ENCODE assay signal across 8 cellular contexts in the genomic region with DNA sequence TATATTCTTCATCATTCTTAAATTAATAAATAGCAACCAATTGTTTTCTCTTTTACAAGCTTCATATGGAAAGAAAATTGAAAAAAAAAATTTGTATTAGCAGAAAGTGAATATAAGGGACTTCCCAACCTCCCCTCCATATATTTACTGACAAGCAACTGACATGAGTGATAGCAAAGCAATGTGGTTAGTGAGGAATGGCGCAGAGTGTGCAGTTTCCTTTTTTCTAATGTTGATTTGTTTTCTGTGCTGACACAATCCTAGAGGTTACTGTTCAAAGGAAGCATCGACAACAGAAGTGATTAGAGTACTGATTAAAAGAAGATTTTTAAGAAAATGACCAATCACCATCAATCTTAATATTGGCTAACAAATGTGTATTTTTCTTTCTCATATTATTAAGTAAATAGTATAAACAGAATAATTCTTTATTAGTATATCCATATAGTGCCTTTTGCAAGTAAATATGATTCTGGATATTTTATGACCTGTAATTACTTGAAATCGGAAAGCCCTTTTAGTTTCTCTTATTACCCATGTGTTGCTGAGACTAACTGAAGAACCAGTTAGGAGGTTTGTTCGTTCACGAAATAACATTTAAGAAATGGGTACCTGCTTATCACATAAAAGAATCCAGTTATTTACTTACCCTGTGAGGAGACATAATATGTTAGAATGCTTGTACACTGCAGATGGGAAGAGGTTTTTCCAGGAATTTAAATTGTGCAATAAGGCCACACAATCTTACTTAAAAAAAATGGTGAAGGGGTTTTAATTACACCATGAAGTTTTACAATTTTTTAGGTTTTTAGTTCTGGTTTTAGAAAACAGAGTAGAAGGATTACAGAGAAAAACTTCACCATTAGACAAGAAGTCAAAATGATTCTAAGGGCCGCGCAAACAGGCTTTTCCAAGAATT. TPM values are rescaled to one million over a fixed set of nuclear protein-coding genes. Genes with fewer than 3 reads are reported as not detected.
DNase-seq lines count a peak whose midpoint lies in the region; ATAC-seq, FAIRE-seq and TF ChIP-seq lines count a peak whose summit lies in the region.

No MANE protein-coding gene starts in this region.

- H3K4me3 Mint-ChIP-seq in activated T-helper 2 cell treated with anti-CD3 and anti-CD28 coated beads, Interferon-gamma antibody, Interleukin-2, Interleukin-4, amounts not matched to agents 10 μg/mL and 5 μg/mL and 100 μg/mL, durations not matched to agents 14 hours and 24 hours and 36 hours (ENCODE audit: low read depth) = peak overlapping the region; percentile 99

- peaks cover 32% of the 10 kb centered on the region for H3K36me3 Mint-ChIP-seq in activated T-helper 2 cell treated with anti-CD3 and anti-CD28 coated beads, Interferon-gamma antibody, Interleukin-2, Interleukin-4, amounts not matched to agents 10 μg/mL and 5 μg/mL and 100 μg/mL, durations not matched to agents 14 hours and 24 hours and 36 hours (ENCODE audit: low read depth)

- no peak for TF ChIP-seq POLR2A in thyroid gland (IDR thresholded peaks at IDR 0.05)

- H3K27ac Mint-ChIP-seq in activated T-helper 2 cell treated with anti-CD3 and anti-CD28 coated beads, Interferon-gamma antibody, Interleukin-2, Interleukin-4, amounts not matched to agents 10 μg/mL and 5 μg/mL and 100 μg/mL, durations not matched to agents 14 hours and 24 hours and 36 hours = peak overlapping the region; percentile 98

- intact Hi-C loops in activated T-helper 2 cell treated with anti-CD3 and anti-CD28 coated beads, Interferon-gamma antibody, Interleukin-2, Interleukin-4, amounts not matched to agents 10 μg/mL and 5 μg/mL and 100 μg/mL, durations not matched to agents 14 hours and 24 hours and 36 hours (cut with micrococcal nuclease) = loop anchor here (1.0 to 2.0 kb wide), 7 partner anchors 37 to 511 kb away; a partner anchor contains a TSS
- intact Hi-C loops in kidney (cut with DNase I) = no loop called here
- intact Hi-C loops in thyroid gland (cut with DNase I) = no loop called here
- intact Hi-C loops in left colon (cut with DNase I, micrococcal nuclease) = no loop called here

- peaks cover 52% of the 10 kb centered on the region for H3K4me1 Mint-ChIP-seq in activated T-helper 2 cell treated with anti-CD3 and anti-CD28 coated beads, Interferon-gamma antibody, Interleukin-2, Interleukin-4, amounts not matched to agents 10 μg/mL and 5 μg/mL and 100 μg/mL, durations not matched to agents 14 hours and 24 hours and 36 hours (ENCODE audit: low read depth)

- H3K27me3 Mint-ChIP-seq in activated T-helper 2 cell treated with anti-CD3 and anti-CD28 coated beads, Interferon-gamma antibody, Interleukin-2, Interleukin-4, amounts not matched to agents 10 μg/mL and 5 μg/mL and 100 μg/mL, durations not matched to agents 14 hours and 24 hours and 36 hours (ENCODE audit: low read depth) = no peaks in the 10 kb centered on the region

- no peaks in the 10 kb centered on the region for H3K27me3 ChIP-seq in thyroid gland

- TF ChIP-seq CTCF in kidney (IDR thresholded peaks at IDR 0.05; ENCODE audit: borderline replicate concordance, extremely low read depth, insufficient read depth) = no peak
- TF ChIP-seq CTCF in thyroid gland (IDR thresholded peaks at IDR 0.05) = no peak
- TF ChIP-seq CTCF in D721Med (IDR thresholded peaks at IDR 0.05; ENCODE audit: insufficient read depth, missing control alignments) = no peak

- FAIRE-seq in kidney (lab: Jason Lieb, UNC) (no peak), D721Med (lab: Jason Lieb, UNC) (no peak)

- ATAC-seq in left colon (no peak), HG02588 (IDR thresholded peaks at IDR 0.05; ENCODE audit: unreplicated experiment) (no peak)

- H3K4me1 ChIP-seq in kidney (ENCODE audit: control insufficient read depth in 1 of 2, insufficient read depth in 1 of 2, low read depth in 1 of 2, low read length in 2 of 2) = peaks cover 0 to 11% of the 10 kb centered on the region in 2 donors
- H3K4me1 ChIP-seq in thyroid gland = peaks cover 0 to 14% of the 10 kb centered on the region in 2 donors

- no peaks in the 10 kb centered on the region for H3K9me3 Mint-ChIP-seq in activated T-helper 2 cell treated with anti-CD3 and anti-CD28 coated beads, Interferon-gamma antibody, Interleukin-2, Interleukin-4, amounts not matched to agents 10 μg/mL and 5 μg/mL and 100 μg/mL, durations not matched to agents 14 hours and 24 hours and 36 hours

- peak overlapping the region; percentile 29 to 73 for H3K9ac ChIP-seq in kidney (ENCODE audit: low read length in 2 of 2)

- H3K4me3 ChIP-seq in kidney (ENCODE audit: low read length in 2 of 2) (peak overlapping the region; percentile 81 to 83), thyroid gland (replicated peaks in 1 of 3) (peak overlapping the region in 1 of 3 donors; percentile 64)

- H3K36me3 ChIP-seq in kidney (ENCODE audit: control insufficient read depth in 1 of 2, insufficient read depth in 2 of 2, low read length in 2 of 2) = no peaks in the 10 kb centered on the region
- H3K36me3 ChIP-seq in thyroid gland = no peaks in the 10 kb centered on the region

- DNase-seq in A172 (ENCODE audit: low spot score) = peak; percentile 41
- peak; percentile 27 for DNase-seq in HT1080 (ENCODE audit: low read depth)
- DNase-seq in activated T-helper 2 cell treated with anti-CD3 and anti-CD28 coated beads, Interferon-gamma antibody, Interleukin-2, Interleukin-4, amounts not matched to agents 10 μg/mL and 5 μg/mL and 100 μg/mL, durations not matched to agents 14 hours and 24 hours and 36 hours (ENCODE audit: low spot score) = no peak
- DNase-seq in kidney = no peak
- no peak for DNase-seq in thyroid gland
- no peak for DNase-seq in left colon
- DNase-seq in D721Med (ENCODE audit: insufficient read length, low spot score) = no peak

- H3K9me3 ChIP-seq in kidney (ENCODE audit: control insufficient read depth in 1 of 2, low read length in 2 of 2) (no peaks in the 10 kb centered on the region), thyroid gland (no peaks in the 10 kb centered on the region)

- peak overlapping the region; percentile 36 to 91 for H3K27ac ChIP-seq in kidney (ENCODE audit: low read depth in 2 of 2, low read length in 2 of 2)
- peak overlapping the region; percentile 82 to 97 (median 94) for H3K27ac ChIP-seq in thyroid gland

- WGBS in thyroid gland, 2 donors = 60 to 68% methylated on average over 7 of the region's 7 CpGs

RNA-seq across cellular contexts. Expression of a gene that starts 1.4 kb away (rescaled TPM):
- total RNA-seq in A172 (2014; rRNA removed; shearing (Covaris generic)) = 3.8 and 4.0 TPM in 2 replicates
- 4.8 and 9.2 TPM in 2 replicates for total RNA-seq in HT1080 (2014; rRNA removed; shearing (Covaris generic))
- 2.1 and 4.3 TPM in 2 replicates for polyA plus RNA-seq in HT1080 (2015; cell fraction: cytosol; rRNA removed)
- 3.6 TPM in 2 replicates for polyA plus RNA-seq in HT1080 (2015; cell fraction: nucleus; rRNA removed)
- total RNA-seq in activated T-helper 2 cell treated with anti-CD3 and anti-CD28 coated beads, Interferon-gamma antibody, Interleukin-2, Interleukin-4, amounts not matched to agents 10 μg/mL and 5 μg/mL and 100 μg/mL, durations not matched to agents 14 hours and 24 hours and 36 hours = 30.4 and 33.7 TPM in 2 replicates
- total RNA-seq in kidney = 17.2 TPM
- polyA plus RNA-seq in kidney (ENCODE audit: insufficient read depth, low read depth, low replicate concordance) = 8.5 TPM
- total RNA-seq in thyroid gland = 10 to 100 TPM; 10.9 to 14.3 (median 12.0) TPM
- total RNA-seq in left colon = 10 to 100 TPM; 56.7 to 58.2 TPM

Comparison
In these comparisons a context has a peak if more than half of its experiments do, and no peak if none do; other contexts are left out.
1. DNase-seq: peak in A172 (single experiment) and HT1080 (single experiment); none in activated T-helper 2 cell treated with anti-CD3 and anti-CD28 coated beads, Interferon-gamma antibody, Interleukin-2, Interleukin-4, amounts not matched to agents 10 μg/mL and 5 μg/mL and 100 μg/mL, durations not matched to agents 14 hours and 24 hours and 36 hours (single experiment), kidney (single experiment), thyroid gland (0 of 2), left colon (0 of 2) and D721Med (single experiment).